10 cellular contexts compared by ENCODE assay signal in genomic region chr17:27551701-27552466, GRCh38.
DNase-seq lines count a peak whose midpoint lies in the region; FAIRE-seq and TF ChIP-seq lines count a peak whose summit lies in the region.
"Had no signal": no experiment of that assay in that cellular context is flagged by ENCODE, and none has a peak within 500 bp of the region (broad histone marks: within the 10 kb centered on the region; RNA-seq: fewer than 3 reads in every experiment).

No MANE protein-coding gene starts in this region.

- H3K9me3 ChIP-seq in neuronal stem cell (replicated peaks in 1 of 2; ENCODE audit: control insufficient read depth in 2 of 2, insufficient read depth in 1 of 2, low read depth in 1 of 2, low read length in 2 of 2) (no peaks in the 10 kb centered on the region), OCI-LY7 (ENCODE audit: low read length) (no peaks in the 10 kb centered on the region)
- H3K9me3 ChIP-seq: gastrocnemius medialis, right lobe of liver had no signal

- peak; percentile 99 for DNase-seq in DMS53 treated with DMSO at 0.1 percent for 48 hours (lab: John Stamatoyannopoulos, UW; ENCODE audit: unreplicated experiment)
- peak; percentile 66 for DNase-seq in HuH-7.5 (ENCODE audit: low spot score)
- DNase-seq in bronchial epithelial cell (ENCODE audit: low read depth) = peak; percentile 49
- no peak for DNase-seq in neuronal stem cell (ENCODE audit: low spot score)
- DNase-seq in OCI-LY7 (ENCODE audit: low spot score) = no peak
- no peak for DNase-seq in GM20000 (ENCODE audit: low spot score)
- no peak for DNase-seq in HEK293T (ENCODE audit: extremely low spot score)
- DNase-seq in caudate nucleus (lab: John Stamatoyannopoulos, UW) = no peak
- DNase-seq: gastrocnemius medialis, right lobe of liver had no signal

- no peak overlapping the region for H2BK12ac ChIP-seq in neuronal stem cell (ENCODE audit: low read length)

- H3K9me2 ChIP-seq in OCI-LY7 (ENCODE audit: insufficient read depth, low read length) = no peaks in the 10 kb centered on the region

- TF ChIP-seq CTCF in bronchial epithelial cell (IDR thresholded peaks at IDR 0.05; ENCODE audit: insufficient read depth, low read length, severe bottlenecking) = no peak
- TF ChIP-seq CTCF in OCI-LY7 (conservative IDR thresholded peaks at IDR 0.05; ENCODE audit: low read length) = no peak
- TF ChIP-seq CTCF in GM20000 (IDR thresholded peaks at IDR 0.05; ENCODE audit: extremely low read depth, missing control alignments) = no peak

- no peak overlapping the region for H3K4ac ChIP-seq in neuronal stem cell (ENCODE audit: low read length)

- no CpG with 5 or more reads among the region's 16 CpGs for WGBS in neuronal stem cell (ENCODE audit: extremely low coverage in 2 of 2, insufficient read length in 2 of 2, insufficient replicate concordance in 1 of 2), 2 donors

- intact Hi-C loops in OCI-LY7 (cut with micrococcal nuclease; ENCODE audit: unreplicated experiment) = no loop called here

- H3K14ac ChIP-seq in neuronal stem cell (ENCODE audit: low read length) = peak overlapping the region; percentile 85

- no peaks in the 10 kb centered on the region for H4K20me1 ChIP-seq in OCI-LY7 (ENCODE audit: insufficient read depth, low read length)

- CTCF ChIA-PET in OCI-LY7 (lab: Charles Lee; ENCODE audit: unreplicated experiment) = no interaction called here
- CTCF ChIA-PET in HEK293T (lab: Yijun Ruan, JAX) = interaction anchor here (1.4 kb wide), 1 partner anchor 15 kb away, joined by 3 read pairs; no protein-coding TSS in a partner anchor

- H2AFZ ChIP-seq in neuronal stem cell (ENCODE audit: low read length) (no peak overlapping the region), OCI-LY7 (ENCODE audit: low read length) (no peak overlapping the region)

- H3K27ac ChIP-seq in neuronal stem cell (replicated peaks; ENCODE audit: low read length) = no peak overlapping the region
- H3K27ac ChIP-seq in OCI-LY7 (ENCODE audit: low read depth, low read length, poor library complexity, severe bottlenecking) = no peak overlapping the region
- H3K27ac ChIP-seq in caudate nucleus (ENCODE audit: low read depth, low read length) = no peak overlapping the region
- H3K27ac ChIP-seq: gastrocnemius medialis, right lobe of liver had no signal

- no peaks in the 10 kb centered on the region for H3K27me3 ChIP-seq in bronchial epithelial cell (ENCODE audit: control insufficient read depth, insufficient read depth, low read length)
- no peaks in the 10 kb centered on the region for H3K27me3 ChIP-seq in neuronal stem cell (ENCODE audit: control insufficient read depth in 3 of 3, insufficient read depth in 3 of 3, low read depth in 1 of 3, low read length in 3 of 3)
- H3K27me3 ChIP-seq: gastrocnemius medialis, right lobe of liver had no signal

- no peak for FAIRE-seq in bronchial epithelial cell (lab: Jason Lieb, UNC)

- POLR2A ChIA-PET in OCI-LY7 (lab: Charles Lee) = no interaction called here
- POLR2A ChIA-PET in HEK293T (lab: Yijun Ruan, JAX) = no interaction called here

- no peak overlapping the region for H2BK15ac ChIP-seq in neuronal stem cell (ENCODE audit: low read length)

- H3K4me1 ChIP-seq in neuronal stem cell (ENCODE audit: control insufficient read depth in 2 of 2, insufficient read depth in 1 of 2, low read depth in 1 of 2, low read length in 2 of 2) (peaks cover 3% of the 10 kb centered on the region in 2 donors), OCI-LY7 (ENCODE audit: insufficient read depth, low read length, poor library complexity, severe bottlenecking) (no peaks in the 10 kb centered on the region)
- H3K4me1 ChIP-seq: right lobe of liver had no signal

- BruUV-seq in OCI-LY7 (replicated peaks; lab: Mats Ljungman, UMichigan) = no TSS peak

- H4K91ac ChIP-seq in neuronal stem cell (ENCODE audit: low read depth, low read length, poor library complexity) = no peak overlapping the region

- no peaks in the 10 kb centered on the region for H3K79me1 ChIP-seq in neuronal stem cell (ENCODE audit: low read depth, low read length)

- no peaks in the 10 kb centered on the region for H3K36me3 ChIP-seq in bronchial epithelial cell (ENCODE audit: control insufficient read depth, insufficient read depth, low read length)
- peaks cover 0 to 2% of the 10 kb centered on the region in 2 donors for H3K36me3 ChIP-seq in neuronal stem cell (replicated peaks in 1 of 2; ENCODE audit: control insufficient read depth in 2 of 2, insufficient read depth in 2 of 2, low read length in 2 of 2)
- H3K36me3 ChIP-seq in OCI-LY7 (ENCODE audit: insufficient read depth, low read length) = no peaks in the 10 kb centered on the region
- H3K36me3 ChIP-seq: gastrocnemius medialis, right lobe of liver had no signal

- no peaks in the 10 kb centered on the region for H3K79me2 ChIP-seq in OCI-LY7 (ENCODE audit: insufficient read depth, low read depth, low read length)

- H3K4me2 ChIP-seq in neuronal stem cell (ENCODE audit: insufficient read depth, low read length, poor library complexity, severe bottlenecking) (no peak overlapping the region), OCI-LY7 (ENCODE audit: low read length) (no peak overlapping the region)

- no peak overlapping the region for H2BK5ac ChIP-seq in neuronal stem cell (ENCODE audit: low read length)

- H3K4me3 ChIP-seq in bronchial epithelial cell (ENCODE audit: low read depth, low read length) (no peak overlapping the region), neuronal stem cell (ENCODE audit: low read length in 2 of 2) (no peak overlapping the region), OCI-LY7 (ENCODE audit: low read depth, low read length, poor library complexity, severe bottlenecking) (no peak overlapping the region)
- H3K4me3 ChIP-seq: gastrocnemius medialis, right lobe of liver had no signal

- H3K18ac ChIP-seq in neuronal stem cell (ENCODE audit: low read length) = no peak overlapping the region

- no peak overlapping the region for H2AK5ac ChIP-seq in neuronal stem cell (ENCODE audit: low read depth, low read length)

- H4K8ac ChIP-seq in neuronal stem cell (ENCODE audit: low read depth, low read length) = no peak overlapping the region

- H3K23ac ChIP-seq in neuronal stem cell (ENCODE audit: low read depth, low read length, poor library complexity) = no peak overlapping the region

- no peak overlapping the region for H2BK120ac ChIP-seq in neuronal stem cell (ENCODE audit: low read depth, low read length)

- no peak overlapping the region for H3K9ac ChIP-seq in neuronal stem cell (ENCODE audit: low read depth, low read length, poor library complexity)

TF ChIP-seq in HEK293T, 16 proteins besides CTCF, POLR2A, EP300 and RAD21:
- no peak for TF ChIP-seq SUZ12 (IDR thresholded peaks at IDR 0.05)
- TF ChIP-seq TARDBP (IDR thresholded peaks at IDR 0.05) = no peak
- TF ChIP-seq BHLHE40 (IDR thresholded peaks at IDR 0.05; ENCODE audit: borderline replicate concordance) = no peak
- no peak for TF ChIP-seq FOXK2 (IDR thresholded peaks at IDR 0.05)
- TF ChIP-seq CTBP1 (IDR thresholded peaks at IDR 0.05; ENCODE audit: borderline replicate concordance) = no peak
- no peak for TF ChIP-seq HDGF (IDR thresholded peaks at IDR 0.05; ENCODE audit: borderline replicate concordance)
- TF ChIP-seq LEF1 (IDR thresholded peaks at IDR 0.05; ENCODE audit: borderline replicate concordance) = no peak
- no peak for TF ChIP-seq ARNT (IDR thresholded peaks at IDR 0.05)
- no peak for TF ChIP-seq ZNF384 (IDR thresholded peaks at IDR 0.05)

Comparison
In these comparisons a context has a peak if more than half of its experiments do, and no peak if none do; other contexts are left out.
1. DNase-seq: peak in DMS53 treated with DMSO at 0.1 percent for 48 hours (single experiment), HuH-7.5 (single experiment) and bronchial epithelial cell (single experiment); none in neuronal stem cell (single experiment), OCI-LY7 (single experiment), GM20000 (single experiment), HEK293T (single experiment) and caudate nucleus (0 of 61).